Comparison of ENCODE assay signal across 1 cellular context in genomic region chr6:158718431-158719126, GRCh38.
TF ChIP-seq lines count a peak whose summit lies in the region.

No MANE protein-coding gene starts in this region.

TF ChIP-seq in K562, 482 proteins besides CTCF, POLR2A, EP300 and RAD21 (continued from another document):
- no peak for TF ChIP-seq POLR3A (IDR thresholded peaks at IDR 0.05; ENCODE audit: borderline replicate concordance, extremely low read depth, insufficient read depth, insufficient read length)
- TF ChIP-seq ZFX (CRISPR knock-in tag; IDR thresholded peaks at IDR 0.05), result no peak
- no peak for TF ChIP-seq ZFP91 (CRISPR knock-in tag; IDR thresholded peaks at IDR 0.05)
- TF ChIP-seq PURB (CRISPR knock-in tag; IDR thresholded peaks at IDR 0.05; ENCODE audit: low read depth), result no peak
- no peak for TF ChIP-seq RBM39 (optimal IDR thresholded peaks at IDR 0.05; ENCODE audit: low read depth, low read length)
- no peak for TF ChIP-seq PRDM10 (IDR thresholded peaks at IDR 0.05; ENCODE audit: partially characterized antibody)
- TF ChIP-seq ZNF512 (tag; IDR thresholded peaks at IDR 0.05), result no peak
- no peak for TF ChIP-seq NR2F6 (CRISPR knock-in tag; IDR thresholded peaks at IDR 0.05)
- TF ChIP-seq MITF (IDR thresholded peaks at IDR 0.05), result no peak
- TF ChIP-seq TRIM25 (IDR thresholded peaks at IDR 0.05; ENCODE audit: borderline replicate concordance), result no peak
- no peak for TF ChIP-seq ZNF77 (CRISPR knock-in tag; IDR thresholded peaks at IDR 0.05)
- TF ChIP-seq AFF1 (IDR thresholded peaks at IDR 0.05; ENCODE audit: low read depth in 1 of 2, partially characterized antibody in 2 of 2), result no peak
- TF ChIP-seq ZNF766 (CRISPR knock-in tag; conservative IDR thresholded peaks at IDR 0.05), result no peak
- no peak for TF ChIP-seq HSF4 (CRISPR knock-in tag; IDR thresholded peaks at IDR 0.05; ENCODE audit: borderline replicate concordance)
- TF ChIP-seq MYC (IDR thresholded peaks at IDR 0.05; ENCODE audit: low read depth, low read length), result 0 out of 2 replicates have a peak, but pooled peaks have one; percentile 12
- no peak for TF ChIP-seq MYC (CRISPR knock-in tag; IDR thresholded peaks at IDR 0.05; ENCODE audit: borderline replicate concordance, low read depth)
- no peak for TF ChIP-seq OTX1 (CRISPR knock-in tag; IDR thresholded peaks at IDR 0.05)
- 0 out of 4 replicates have a peak, but pooled peaks of 1 of the 2 experiments have one; percentile 10 for TF ChIP-seq FOXK2 (conservative IDR thresholded peaks at IDR 0.05 in 1 of 2, IDR thresholded peaks at IDR 0.05 in 1 of 2; ENCODE audit: low read depth in 2 of 2)
- peak; percentile 28; the same call in 1 of the 2 replicates for TF ChIP-seq TFAP4 (CRISPR knock-in tag; IDR thresholded peaks at IDR 0.05; ENCODE audit: borderline replicate concordance)
- no peak for TF ChIP-seq ZNF184 (CRISPR knock-in tag; IDR thresholded peaks at IDR 0.05)
- TF ChIP-seq CTBP1 (IDR thresholded peaks at IDR 0.05; ENCODE audit: borderline replicate concordance), result 0 out of 2 replicates have a peak, but pooled peaks have one; percentile 21
- no peak for TF ChIP-seq HOXB6 (CRISPR knock-in tag; IDR thresholded peaks at IDR 0.05; ENCODE audit: borderline replicate concordance)
- no peak for TF ChIP-seq HCFC1 (IDR thresholded peaks at IDR 0.05; ENCODE audit: low read depth, low read length)
- TF ChIP-seq ZBTB7A (IDR thresholded peaks at IDR 0.05; ENCODE audit: borderline replicate concordance, control insufficient read depth, low read depth, low read length), result no peak
- TF ChIP-seq KLF1 (tag; IDR thresholded peaks at IDR 0.05), result no peak
- no peak for TF ChIP-seq KLF16 (IDR thresholded peaks at IDR 0.05)
- TF ChIP-seq RFX5 (IDR thresholded peaks at IDR 0.05; ENCODE audit: low read depth, low read length), result no peak
- TF ChIP-seq NEUROD1 (IDR thresholded peaks at IDR 0.05; ENCODE audit: borderline replicate concordance, low read depth, low read length, partially characterized antibody), result no peak
- no peak for TF ChIP-seq HEY1 (CRISPR knock-in tag; IDR thresholded peaks at IDR 0.05; ENCODE audit: borderline replicate concordance)
- TF ChIP-seq ZNF347 (CRISPR knock-in tag; IDR thresholded peaks at IDR 0.05; ENCODE audit: low read depth), result no peak
- no peak for TF ChIP-seq ZBTB8A (IDR thresholded peaks at IDR 0.05; ENCODE audit: partially characterized antibody)
- peak; percentile 70 for TF ChIP-seq SMC3 (conservative IDR thresholded peaks at IDR 0.05; ENCODE audit: insufficient read depth, low read depth, low read length)
- no peak for TF ChIP-seq EWSR1 (IDR thresholded peaks at IDR 0.05; ENCODE audit: borderline replicate concordance, low read depth, partially characterized antibody)
- no peak for TF ChIP-seq PTTG1 (tag; IDR thresholded peaks at IDR 0.05; ENCODE audit: low read depth)
- TF ChIP-seq TEAD2 (tag; IDR thresholded peaks at IDR 0.05), result no peak
